Comparison of ENCODE assay signal across 21 cellular contexts in genomic region chr6:5659467-5659866, GRCh38.
A peak's percentile ranks its signal among the peaks of the same experiment; 100 is the strongest.
DNase-seq lines count a peak whose midpoint lies in the region; ATAC-seq and TF ChIP-seq lines count a peak whose summit lies in the region.
"Had no signal": no experiment of that assay in that cellular context is flagged by ENCODE, and none has a peak within 500 bp of the region (broad histone marks: within the 10 kb centered on the region; RNA-seq: fewer than 3 reads in every experiment).

No MANE protein-coding gene starts in this region.

- no peaks in the 10 kb centered on the region for H3K36me3 ChIP-seq in GM23338 (ENCODE audit: insufficient read depth)
- H3K36me3 ChIP-seq in IMR-90 (ENCODE audit: control insufficient read depth, insufficient read depth, low read length), result no peaks in the 10 kb centered on the region
- H3K36me3 ChIP-seq in right lobe of liver, result no peaks in the 10 kb centered on the region
- H3K36me3 ChIP-seq in body of pancreas (replicated peaks in 1 of 2; ENCODE audit: insufficient read depth in 1 of 2, low read depth in 2 of 2), result no peaks in the 10 kb centered on the region
- no peaks in the 10 kb centered on the region for H3K36me3 ChIP-seq in hepatocyte (replicated peaks; ENCODE audit: insufficient read depth, low read depth)
- H3K36me3 ChIP-seq: BE2C, HAP-1 had no signal

- peaks cover 3% of the 10 kb centered on the region; the same call in 1 of the 2 replicates for H3K9me1 ChIP-seq in IMR-90 (ENCODE audit: insufficient read depth, low read length)

- H2AK9ac ChIP-seq in IMR-90 (replicated peaks; ENCODE audit: low read depth, low read length, poor library complexity), result peak overlapping the region; percentile 5

- no peak overlapping the region for H2BK20ac ChIP-seq in IMR-90 (ENCODE audit: low read depth, low read length)

- no peak overlapping the region for H2BK120ac ChIP-seq in IMR-90 (ENCODE audit: low read depth, low read length)

- H3K27ac ChIP-seq in GM23338 (ENCODE audit: low read depth) (no peak overlapping the region), IMR-90 (ENCODE audit: insufficient read depth, low read length) (no peak overlapping the region), right lobe of liver (no peak overlapping the region), body of pancreas (no peak overlapping the region), hepatocyte (no peak overlapping the region)
- H3K27ac ChIP-seq: A549; BLaER1 treated with 17β-estradiol and CSF1 and Interleukin-3, amounts not matched to agents 10 nM and 100 nM had no signal

- H3K9me3 Mint-ChIP-seq in GM23338, result no peaks in the 10 kb centered on the region; the same call in 2 of the 3 replicates
- no peaks in the 10 kb centered on the region for H3K9me3 Mint-ChIP-seq in dendritic cell treated with granulocyte-macrophage colony-stimulating factor and Interleukin-4, amounts not matched to agents 40 ng/mL and 50 ng/mL, for 4 days
- no peaks in the 10 kb centered on the region for H3K9me3 Mint-ChIP-seq in natural killer cell treated with Interleukin-12 subunit alpha and Interleukin-12 subunit beta and Interleukin-15 and Interleukin-18, amount 100 ng/mL, for 72 hours
- H3K9me3 Mint-ChIP-seq: CD4-positive, alpha-beta T cell; CD8-positive, alpha-beta memory T cell had no signal

- no peak overlapping the region for H3K4ac ChIP-seq in IMR-90 (ENCODE audit: low read depth, low read length)

- H3F3A ChIP-seq in GM23338 (replicated peaks; ENCODE audit: low read depth), result no peaks in the 10 kb centered on the region

- H2BK15ac ChIP-seq in IMR-90 (ENCODE audit: low read depth, low read length), result no peak overlapping the region

- H3K27ac Mint-ChIP-seq in GM23338, result no peak overlapping the region
- peak overlapping the region; percentile 66 for H3K27ac Mint-ChIP-seq in dendritic cell treated with granulocyte-macrophage colony-stimulating factor and Interleukin-4, amounts not matched to agents 40 ng/mL and 50 ng/mL, for 4 days
- H3K27ac Mint-ChIP-seq in natural killer cell treated with Interleukin-12 subunit alpha and Interleukin-12 subunit beta and Interleukin-15 and Interleukin-18, amount 100 ng/mL, for 72 hours, result no peak overlapping the region
- H3K27ac Mint-ChIP-seq: CD4-positive, alpha-beta T cell; CD8-positive, alpha-beta memory T cell had no signal

- H3K79me2 ChIP-seq in GM23338 (replicated peaks; ENCODE audit: insufficient read depth) (no peaks in the 10 kb centered on the region), hepatocyte (no peaks in the 10 kb centered on the region)

- H3K4me3 ChIP-seq in GM23338, result no peak overlapping the region
- H3K4me3 ChIP-seq in IMR-90 (ENCODE audit: insufficient read depth, low read depth, low read length), result no peak overlapping the region
- H3K4me3 ChIP-seq in right lobe of liver, result no peak overlapping the region
- H3K4me3 ChIP-seq in body of pancreas, result no peak overlapping the region
- H3K4me3 ChIP-seq in hepatocyte, result no peak overlapping the region
- H3K4me3 ChIP-seq: A549; BLaER1 treated with 17β-estradiol and CSF1 and Interleukin-3, amounts not matched to agents 10 nM and 100 nM; HAP-1 had no signal

- no peaks in the 10 kb centered on the region for H3K9me3 ChIP-seq in IMR-90 (ENCODE audit: control insufficient read depth, insufficient read depth, low read length)
- H3K9me3 ChIP-seq in right lobe of liver, result no peaks in the 10 kb centered on the region
- no peaks in the 10 kb centered on the region for H3K9me3 ChIP-seq in body of pancreas
- H3K9me3 ChIP-seq in hepatocyte (ENCODE audit: low read depth), result no peaks in the 10 kb centered on the region
- H3K9me3 ChIP-seq: A549, BE2C, HAP-1 had no signal

- H3K4me2 ChIP-seq in GM23338, result 0 out of 2 replicates have a peak overlapping the region, but pooled peaks have one; percentile 33
- no peak overlapping the region for H3K4me2 ChIP-seq in IMR-90 (ENCODE audit: low read depth, low read length)
- H3K4me2 ChIP-seq in hepatocyte, result no peak overlapping the region
- H3K4me2 ChIP-seq: A549; BLaER1 treated with 17β-estradiol and CSF1 and Interleukin-3, amounts not matched to agents 10 nM and 100 nM had no signal

- H3K9ac ChIP-seq in IMR-90 (ENCODE audit: low read depth, low read length), result no peak overlapping the region
- H3K9ac ChIP-seq: BLaER1 treated with 17β-estradiol and CSF1 and Interleukin-3, amounts not matched to agents 10 nM and 100 nM had no signal

- no peak overlapping the region for H3K23ac ChIP-seq in IMR-90 (ENCODE audit: low read depth, low read length)

- peaks cover 14% of the 10 kb centered on the region for H3K9me2 ChIP-seq in GM23338 (ENCODE audit: insufficient read depth)
- no peaks in the 10 kb centered on the region for H3K9me2 ChIP-seq in hepatocyte (replicated peaks; ENCODE audit: insufficient read depth)

- no peak overlapping the region for H4K5ac ChIP-seq in IMR-90 (ENCODE audit: low read depth, low read length)

- H3K14ac ChIP-seq in IMR-90 (replicated peaks; ENCODE audit: low read depth, low read length), result no peak overlapping the region

- no peak overlapping the region for H2AK5ac ChIP-seq in IMR-90 (ENCODE audit: low read depth, low read length)

- H4K20me1 ChIP-seq in GM23338 (replicated peaks; ENCODE audit: insufficient read depth), result no peaks in the 10 kb centered on the region
- no peaks in the 10 kb centered on the region for H4K20me1 ChIP-seq in IMR-90 (ENCODE audit: insufficient read depth, low read length)
- H4K20me1 ChIP-seq in hepatocyte (ENCODE audit: insufficient read depth, poor library complexity, severe bottlenecking), result no peaks in the 10 kb centered on the region
- H4K20me1 ChIP-seq: BLaER1 treated with 17β-estradiol and CSF1 and Interleukin-3, amounts not matched to agents 10 nM and 100 nM had no signal

- H4K8ac ChIP-seq in IMR-90 (ENCODE audit: low read depth in 2 of 2, low read length in 2 of 2), result no peak overlapping the region

- ATAC-seq in GM23338, result no peak
- ATAC-seq in IMR-90 (ENCODE audit: low read depth), result peak; percentile 68
- ATAC-seq in natural killer cell treated with Interleukin-12 subunit alpha and Interleukin-12 subunit beta and Interleukin-15 and Interleukin-18, amount 100 ng/mL, for 72 hours, result no peak
- no peak for ATAC-seq in right lobe of liver
- ATAC-seq in body of pancreas, result no peak
- ATAC-seq: A549 had no signal

- POLR2A ChIA-PET in IMR-90 (lab: Charles Lee; ENCODE audit: unreplicated experiment), result no interaction called here

- no TSS peak for BruUV-seq in IMR-90 (replicated peaks; lab: Mats Ljungman, UMichigan)

- H2BK5ac ChIP-seq in IMR-90 (ENCODE audit: low read depth, low read length, poor library complexity, severe bottlenecking), result no peak overlapping the region

- H2AFZ ChIP-seq in GM23338, result no peak overlapping the region
- no peak overlapping the region for H2AFZ ChIP-seq in IMR-90 (replicated peaks; ENCODE audit: low read length, poor library complexity)
- no peak overlapping the region for H2AFZ ChIP-seq in hepatocyte

- no peaks in the 10 kb centered on the region; a peak in 1 of 4 replicates for H3K79me1 ChIP-seq in IMR-90 (ENCODE audit: low read depth in 1 of 2, low read length in 2 of 2)

- TF ChIP-seq CTCF in GM23338 (conservative IDR thresholded peaks at IDR 0.05; ENCODE audit: low read depth in 2 of 2), result no peak
- TF ChIP-seq CTCF in IMR-90 (conservative IDR thresholded peaks at IDR 0.05; ENCODE audit: low read depth, low read length), result no peak
- TF ChIP-seq CTCF in right lobe of liver (IDR thresholded peaks at IDR 0.05), result no peak
- TF ChIP-seq CTCF in body of pancreas (IDR thresholded peaks at IDR 0.05), result no peak
- TF ChIP-seq CTCF in hepatocyte (IDR thresholded peaks at IDR 0.05; ENCODE audit: poor library complexity), result no peak

- TF ChIP-seq POLR2A in IMR-90 (IDR thresholded peaks at IDR 0.05; ENCODE audit: low read depth, low read length) (no peak), right lobe of liver (IDR thresholded peaks at IDR 0.05) (no peak), body of pancreas (IDR thresholded peaks at IDR 0.05) (no peak)

- DNase-seq in GM23338 (ENCODE audit: low spot score) (no peak), IMR-90 (peak; percentile 37), hepatic stellate cell (ENCODE audit: low spot score) (peak; percentile 10), right lobe of liver (no peak), body of pancreas (no peak), hepatocyte (ENCODE audit: low spot score) (no peak)
- DNase-seq in natural killer cell treated with Interleukin-12 subunit alpha and Interleukin-12 subunit beta and Interleukin-15 and Interleukin-18, amount 100 ng/mL, for 72 hours (ENCODE audit: low spot score), result no peak
- DNase-seq: 8988T; ACHN; AML-193; BE2C; CD4-positive, alpha-beta T cell; CD8-positive, alpha-beta memory T cell; DMS 273 treated with DMSO at 0.1 percent for 48 hours; DMS79; GF-D8 had no signal

- peaks cover 4% of the 10 kb centered on the region for H3K27me3 Mint-ChIP-seq in GM23338 (ENCODE audit: insufficient read depth, low read depth, poor library complexity)
- H3K27me3 Mint-ChIP-seq in dendritic cell treated with granulocyte-macrophage colony-stimulating factor and Interleukin-4, amounts not matched to agents 40 ng/mL and 50 ng/mL, for 4 days, result no peaks in the 10 kb centered on the region
- H3K27me3 Mint-ChIP-seq in natural killer cell treated with Interleukin-12 subunit alpha and Interleukin-12 subunit beta and Interleukin-15 and Interleukin-18, amount 100 ng/mL, for 72 hours, result peaks cover 0 to 6% of the 10 kb centered on the region in 2 donors
- H3K27me3 Mint-ChIP-seq: CD4-positive, alpha-beta T cell; CD8-positive, alpha-beta memory T cell had no signal

- H3K4me1 ChIP-seq in GM23338 (ENCODE audit: insufficient read depth), result peaks cover 17% of the 10 kb centered on the region
- H3K4me1 ChIP-seq in IMR-90 (ENCODE audit: control insufficient read depth, insufficient read depth, low read length), result peaks cover 5% of the 10 kb centered on the region
- H3K4me1 ChIP-seq in right lobe of liver, result no peaks in the 10 kb centered on the region
- H3K4me1 ChIP-seq in body of pancreas, result no peaks in the 10 kb centered on the region
- no peaks in the 10 kb centered on the region for H3K4me1 ChIP-seq in hepatocyte (ENCODE audit: insufficient read depth)
- H3K4me1 ChIP-seq: A549, HAP-1 had no signal

- H3K4me3 Mint-ChIP-seq in GM23338, result no peak overlapping the region
- H3K4me3 Mint-ChIP-seq in dendritic cell treated with granulocyte-macrophage colony-stimulating factor and Interleukin-4, amounts not matched to agents 40 ng/mL and 50 ng/mL, for 4 days, result no peak overlapping the region
- H3K4me3 Mint-ChIP-seq in natural killer cell treated with Interleukin-12 subunit alpha and Interleukin-12 subunit beta and Interleukin-15 and Interleukin-18, amount 100 ng/mL, for 72 hours, result no peak overlapping the region
- H3K4me3 Mint-ChIP-seq: CD14-positive monocyte; CD4-positive, alpha-beta T cell; CD8-positive, alpha-beta memory T cell had no signal

- no peak overlapping the region for H4K91ac ChIP-seq in IMR-90 (ENCODE audit: insufficient read depth, low read depth, low read length)

- in situ Hi-C loops in IMR-90 (cut with MboI; ENCODE audit: low sequenced_read_pairs), result no loop called here

- peaks cover 19% of the 10 kb centered on the region for H3K4me1 Mint-ChIP-seq in GM23338
- peaks cover 27% of the 10 kb centered on the region for H3K4me1 Mint-ChIP-seq in dendritic cell treated with granulocyte-macrophage colony-stimulating factor and Interleukin-4, amounts not matched to agents 40 ng/mL and 50 ng/mL, for 4 days (ENCODE audit: low read depth)
- H3K4me1 Mint-ChIP-seq in natural killer cell treated with Interleukin-12 subunit alpha and Interleukin-12 subunit beta and Interleukin-15 and Interleukin-18, amount 100 ng/mL, for 72 hours (ENCODE audit: low read depth in 2 of 2), result peaks cover 0 to 15% of the 10 kb centered on the region in 2 donors

- no peak overlapping the region for H3K18ac ChIP-seq in IMR-90 (ENCODE audit: low read depth, low read length)

- dilution Hi-C loops in IMR-90 (cut with HindIII; ENCODE audit: low sequenced_read_pairs, unreplicated experiment), result no loop called here

- no peak for TF ChIP-seq RAD21 in IMR-90 (IDR thresholded peaks at IDR 0.05; ENCODE audit: low read length)

- no peak overlapping the region for H3K56ac ChIP-seq in IMR-90 (ENCODE audit: extremely low read depth, insufficient read depth, low read length)

- intact Hi-C loops in IMR-90 (cut with micrococcal nuclease) (no loop called here), right lobe of liver (cut with DNase I) (no loop called here), body of pancreas (cut with DNase I) (no loop called here)
- intact Hi-C loops in dendritic cell treated with granulocyte-macrophage colony-stimulating factor and Interleukin-4, amounts not matched to agents 40 ng/mL and 50 ng/mL, for 4 days (cut with micrococcal nuclease), result no loop called here

- H3K27me3 ChIP-seq in GM23338 (ENCODE audit: insufficient read depth), result no peaks in the 10 kb centered on the region
- no peaks in the 10 kb centered on the region for H3K27me3 ChIP-seq in IMR-90 (ENCODE audit: control insufficient read depth, insufficient read depth, low read length)
- H3K27me3 ChIP-seq in right lobe of liver, result no peaks in the 10 kb centered on the region
- H3K27me3 ChIP-seq in body of pancreas, result no peaks in the 10 kb centered on the region
- H3K27me3 ChIP-seq in hepatocyte, result no peaks in the 10 kb centered on the region
- H3K27me3 ChIP-seq: BE2C; BLaER1 treated with 17β-estradiol and CSF1 and Interleukin-3, amounts not matched to agents 10 nM and 100 nM had no signal

- H3K36me3 Mint-ChIP-seq in GM23338 (ENCODE audit: low read depth), result peaks cover 8% of the 10 kb centered on the region; the same call in 1 of the 3 replicates
- H3K36me3 Mint-ChIP-seq in dendritic cell treated with granulocyte-macrophage colony-stimulating factor and Interleukin-4, amounts not matched to agents 40 ng/mL and 50 ng/mL, for 4 days (ENCODE audit: low read depth), result no peaks in the 10 kb centered on the region
- H3K36me3 Mint-ChIP-seq in natural killer cell treated with Interleukin-12 subunit alpha and Interleukin-12 subunit beta and Interleukin-15 and Interleukin-18, amount 100 ng/mL, for 72 hours, result no peaks in the 10 kb centered on the region

- CTCF ChIA-PET in IMR-90 (lab: Yijun Ruan, JAX), result interaction anchor here (0.6 kb wide), 1 partner anchor 31 kb away, joined by 3 read pairs; no protein-coding TSS in a partner anchor

Comparison
In these comparisons a context has a peak if more than half of its experiments do, and no peak if none do; other contexts are left out.
1. DNase-seq: peak in IMR-90 (single experiment) and hepatic stellate cell (single experiment); none in GM23338 (single experiment), natural killer cell treated with Interleukin-12 subunit alpha and Interleukin-12 subunit beta and Interleukin-15 and Interleukin-18, amount 100 ng/mL, for 72 hours (single experiment), right lobe of liver (0 of 3), body of pancreas (0 of 4) and hepatocyte (single experiment).